In the genomic region with DNA sequence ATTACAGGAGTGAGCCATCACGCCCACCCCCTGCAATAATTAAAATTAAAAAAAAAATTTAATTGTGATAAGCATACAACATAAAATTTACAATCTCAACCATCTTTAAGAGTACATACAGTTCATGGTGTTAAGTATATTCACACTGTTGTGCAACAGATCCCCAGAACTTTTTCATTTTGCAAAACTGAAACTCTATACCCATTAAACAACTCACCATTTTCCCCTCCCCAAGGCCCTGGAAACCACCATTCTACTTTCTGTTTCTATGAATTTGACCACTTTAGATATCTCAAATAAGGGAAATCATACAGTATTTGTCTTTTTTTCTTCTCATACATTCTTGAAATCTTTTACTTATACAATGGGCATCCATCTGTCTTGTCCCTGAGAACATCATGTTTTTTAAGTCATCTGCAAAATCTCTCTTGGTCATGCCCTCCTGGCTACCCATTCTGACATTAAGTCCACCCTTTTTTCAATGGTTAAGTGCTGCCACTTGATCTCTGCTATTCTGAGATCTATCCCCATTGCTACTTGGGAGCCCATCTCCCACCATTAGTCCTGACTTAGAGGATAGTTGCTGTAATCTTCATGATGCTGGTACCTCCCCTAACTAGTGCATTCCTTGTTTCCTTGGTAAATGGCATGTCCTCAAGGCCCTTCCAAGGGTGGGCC, we compare ENCODE assay signal across 1 cellular context.
TF ChIP-seq lines count a peak whose summit lies in the region.

No MANE protein-coding gene starts in this region.

TF ChIP-seq in GM12878, 131 proteins besides CTCF, POLR2A, EP300 and RAD21:
- TF ChIP-seq, protein P1, sequence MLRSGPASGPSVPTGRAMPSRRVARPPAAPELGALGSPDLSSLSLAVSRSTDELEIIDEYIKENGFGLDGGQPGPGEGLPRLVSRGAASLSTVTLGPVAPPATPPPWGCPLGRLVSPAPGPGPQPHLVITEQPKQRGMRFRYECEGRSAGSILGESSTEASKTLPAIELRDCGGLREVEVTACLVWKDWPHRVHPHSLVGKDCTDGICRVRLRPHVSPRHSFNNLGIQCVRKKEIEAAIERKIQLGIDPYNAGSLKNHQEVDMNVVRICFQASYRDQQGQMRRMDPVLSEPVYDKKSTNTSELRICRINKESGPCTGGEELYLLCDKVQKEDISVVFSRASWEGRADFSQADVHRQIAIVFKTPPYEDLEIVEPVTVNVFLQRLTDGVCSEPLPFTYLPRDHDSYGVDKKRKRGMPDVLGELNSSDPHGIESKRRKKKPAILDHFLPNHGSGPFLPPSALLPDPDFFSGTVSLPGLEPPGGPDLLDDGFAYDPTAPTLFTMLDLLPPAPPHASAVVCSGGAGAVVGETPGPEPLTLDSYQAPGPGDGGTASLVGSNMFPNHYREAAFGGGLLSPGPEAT (IDR thresholded peaks at IDR 0.05; ENCODE audit: low read depth), result 0 out of 2 replicates have a peak, but pooled peaks have one; percentile 44
- peak; percentile 35 for TF ChIP-seq MEF2B (IDR thresholded peaks at IDR 0.05; ENCODE audit: partially characterized antibody, poor library complexity, severe bottlenecking)
- no peak for TF ChIP-seq YY1 (IDR thresholded peaks at IDR 0.05; ENCODE audit: low read depth, low read length)
- 0 out of 2 replicates have a peak, but pooled peaks have one; percentile 45 for TF ChIP-seq MTA2 (IDR thresholded peaks at IDR 0.05; ENCODE audit: low read depth)
- peak in 1 of 2 experiments; percentile 34; a peak in 2 of 4 replicates for TF ChIP-seq IKZF2 (IDR thresholded peaks at IDR 0.05)
- peak; percentile 59 for TF ChIP-seq RUNX3 (IDR thresholded peaks at IDR 0.05; ENCODE audit: low read length)
- no peak for TF ChIP-seq HDAC6 (IDR thresholded peaks at IDR 0.05; ENCODE audit: unreplicated experiment)
- TF ChIP-seq, protein P2, sequence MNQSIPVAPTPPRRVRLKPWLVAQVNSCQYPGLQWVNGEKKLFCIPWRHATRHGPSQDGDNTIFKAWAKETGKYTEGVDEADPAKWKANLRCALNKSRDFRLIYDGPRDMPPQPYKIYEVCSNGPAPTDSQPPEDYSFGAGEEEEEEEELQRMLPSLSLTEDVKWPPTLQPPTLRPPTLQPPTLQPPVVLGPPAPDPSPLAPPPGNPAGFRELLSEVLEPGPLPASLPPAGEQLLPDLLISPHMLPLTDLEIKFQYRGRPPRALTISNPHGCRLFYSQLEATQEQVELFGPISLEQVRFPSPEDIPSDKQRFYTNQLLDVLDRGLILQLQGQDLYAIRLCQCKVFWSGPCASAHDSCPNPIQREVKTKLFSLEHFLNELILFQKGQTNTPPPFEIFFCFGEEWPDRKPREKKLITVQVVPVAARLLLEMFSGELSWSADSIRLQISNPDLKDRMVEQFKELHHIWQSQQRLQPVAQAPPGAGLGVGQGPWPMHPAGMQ (IDR thresholded peaks at IDR 0.05; ENCODE audit: borderline replicate concordance), result no peak
- TF ChIP-seq NR2C1 (IDR thresholded peaks at IDR 0.05), result no peak
- TF ChIP-seq CREM (IDR thresholded peaks at IDR 0.05; ENCODE audit: low read depth), result no peak
- TF ChIP-seq CEBPB (IDR thresholded peaks at IDR 0.05; ENCODE audit: borderline replicate concordance in 1 of 2, low read depth in 2 of 2, low read length in 2 of 2), result peak in 1 of 2 experiments; percentile 62; a peak in 1 of 4 replicates
- TF ChIP-seq, protein P3, sequence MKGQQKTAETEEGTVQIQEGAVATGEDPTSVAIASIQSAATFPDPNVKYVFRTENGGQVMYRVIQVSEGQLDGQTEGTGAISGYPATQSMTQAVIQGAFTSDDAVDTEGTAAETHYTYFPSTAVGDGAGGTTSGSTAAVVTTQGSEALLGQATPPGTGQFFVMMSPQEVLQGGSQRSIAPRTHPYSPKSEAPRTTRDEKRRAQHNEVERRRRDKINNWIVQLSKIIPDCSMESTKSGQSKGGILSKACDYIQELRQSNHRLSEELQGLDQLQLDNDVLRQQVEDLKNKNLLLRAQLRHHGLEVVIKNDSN (IDR thresholded peaks at IDR 0.05; ENCODE audit: borderline replicate concordance, extremely low read length, insufficient read depth, low read depth, low read length), result no peak
- TF ChIP-seq ASH2L (IDR thresholded peaks at IDR 0.05; ENCODE audit: borderline replicate concordance, low read depth), result no peak
